In the genomic region with DNA sequence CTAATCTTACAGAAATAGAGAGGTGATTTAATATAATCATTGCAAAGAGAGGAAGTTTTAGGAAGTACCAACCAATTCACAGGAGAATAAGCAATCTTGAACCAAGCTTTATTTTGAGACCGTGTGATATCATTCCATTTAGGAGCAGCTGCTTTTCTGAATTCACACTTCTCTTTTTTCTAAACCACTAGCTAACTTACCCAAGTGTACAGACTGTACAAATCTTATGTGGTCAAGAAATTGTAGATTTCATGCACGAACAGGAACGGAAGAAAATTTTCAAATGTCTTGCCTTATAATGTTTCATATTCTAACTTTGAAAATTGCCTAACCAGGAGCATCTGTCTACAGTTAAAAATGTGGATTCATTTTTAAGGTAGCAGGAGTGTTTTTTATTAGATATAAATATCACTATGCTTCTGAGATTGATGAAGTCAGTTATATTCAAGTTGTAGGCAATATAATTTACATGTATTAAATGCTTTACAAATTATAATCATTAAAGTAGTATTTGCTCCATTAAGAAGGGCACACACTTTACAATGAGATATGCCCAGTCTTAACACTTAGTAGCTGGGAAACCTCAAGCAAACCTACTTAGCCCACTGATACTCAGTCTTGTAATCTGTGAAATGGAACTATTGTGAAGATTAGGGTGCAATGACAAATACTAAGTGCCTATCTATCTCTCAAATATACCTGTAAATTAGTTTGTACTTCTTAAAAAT, we compare ENCODE assay signal across 11 cellular contexts.
DNase-seq lines count a peak whose midpoint lies in the region; ATAC-seq and TF ChIP-seq lines count a peak whose summit lies in the region.
"Had no signal": no experiment of that assay in that cellular context is flagged by ENCODE, and none has a peak within 500 bp of the region (broad histone marks: within the 10 kb centered on the region; RNA-seq: fewer than 3 reads in every experiment).

No MANE protein-coding gene starts in this region.

- POLR2A ChIA-PET in naive thymus-derived CD8-positive, alpha-beta T cell (lab: Charles Lee), result no interaction called here
- POLR2A ChIA-PET in HEK293T (lab: Yijun Ruan, JAX), result no interaction called here

- H3K4me3 ChIP-seq in heart left ventricle (no peak overlapping the region), right atrium auricular region (no peak overlapping the region)
- H3K4me3 ChIP-seq: A549 had no signal

- H3K4me1 Mint-ChIP-seq in naive thymus-derived CD8-positive, alpha-beta T cell, result peaks cover 3 to 22% (median 4%) of the 10 kb centered on the region in 4 donors

- peaks cover 0 to 9% (median 0%) of the 10 kb centered on the region in 9 donors for H3K9me3 Mint-ChIP-seq in naive thymus-derived CD8-positive, alpha-beta T cell

- TF ChIP-seq CTCF in heart left ventricle (IDR thresholded peaks at IDR 0.05), result no peak
- TF ChIP-seq CTCF in right atrium auricular region (IDR thresholded peaks at IDR 0.05), result no peak

- H3K9me3 ChIP-seq in heart left ventricle (no peaks in the 10 kb centered on the region), right atrium auricular region (no peaks in the 10 kb centered on the region)
- H3K9me3 ChIP-seq: A549 had no signal

- no peaks in the 10 kb centered on the region for H3K27me3 Mint-ChIP-seq in naive thymus-derived CD8-positive, alpha-beta T cell

- 53 to 61% (median 59%) methylated on average over 3 of the region's 3 CpGs for WGBS in heart left ventricle, 4 donors

- intact Hi-C loops in heart left ventricle (cut with DNase I), result no loop called here

- peak overlapping the region in 1 of 10 donors; percentile 48 for H3K4me3 Mint-ChIP-seq in naive thymus-derived CD8-positive, alpha-beta T cell

- H3K27ac Mint-ChIP-seq in naive thymus-derived CD8-positive, alpha-beta T cell, result peak overlapping the region in 1 of 10 donors; percentile 58

- peak overlapping the region in 1 of 12 donors; percentile 64 for H3K27ac ChIP-seq in heart left ventricle
- H3K27ac ChIP-seq in right atrium auricular region, result no peak overlapping the region
- H3K27ac ChIP-seq: A549 had no signal

- TF ChIP-seq POLR2A in heart left ventricle (IDR thresholded peaks at IDR 0.05), result no peak

- H3K27me3 ChIP-seq in heart left ventricle (no peaks in the 10 kb centered on the region), right atrium auricular region (no peaks in the 10 kb centered on the region)

- no peak for DNase-seq in heart left ventricle
- no peak for DNase-seq in right atrium auricular region (ENCODE audit: low spot score)
- peak; percentile 88 for DNase-seq in SKM-1 (lab: John Stamatoyannopoulos, UW; ENCODE audit: unreplicated experiment)
- no peak for DNase-seq in activated naive CD4-positive, alpha-beta T cell treated with Interleukin-2 at 50 U/mL for 16 hours
- DNase-seq in nucleus accumbens (lab: John Stamatoyannopoulos, UW), result no peak
- DNase-seq in naive thymus-derived CD8-positive, alpha-beta T cell, result no peak
- DNase-seq in HEK293T (ENCODE audit: extremely low spot score), result no peak
- DNase-seq: dermis blood vessel endothelial cell had no signal

- no peaks in the 10 kb centered on the region for H3K36me3 Mint-ChIP-seq in naive thymus-derived CD8-positive, alpha-beta T cell

- H3K36me3 ChIP-seq in heart left ventricle (no peaks in the 10 kb centered on the region), right atrium auricular region (no peaks in the 10 kb centered on the region)

- H3K4me1 ChIP-seq in heart left ventricle (peaks cover 0 to 28% (median 0%) of the 10 kb centered on the region in 12 donors), right atrium auricular region (no peaks in the 10 kb centered on the region)
- H3K4me1 ChIP-seq: A549 had no signal

- ATAC-seq in heart left ventricle (peak in 3 of 4 donors; percentile 43 to 68 (median 52)), HG03060 (IDR thresholded peaks at IDR 0.05; ENCODE audit: low read depth, unreplicated experiment) (peak; percentile 80)
- no peak for ATAC-seq in naive thymus-derived CD8-positive, alpha-beta T cell
- ATAC-seq: A549, left lobe of liver had no signal

- CTCF ChIA-PET in HEK293T (lab: Yijun Ruan, JAX), result interaction anchor here (0.6 kb wide), 1 partner anchor 12 kb away, joined by 3 read pairs; no protein-coding TSS in a partner anchor

TF ChIP-seq in HEK293T, 16 proteins besides CTCF, POLR2A, EP300 and RAD21:
- TF ChIP-seq TARDBP (IDR thresholded peaks at IDR 0.05) (no peak), NFRKB (IDR thresholded peaks at IDR 0.05) (no peak), FOXA1 (IDR thresholded peaks at IDR 0.05) (no peak), ZNF384 (IDR thresholded peaks at IDR 0.05) (no peak), BHLHE40 (IDR thresholded peaks at IDR 0.05; ENCODE audit: borderline replicate concordance) (no peak), FOXK2 (IDR thresholded peaks at IDR 0.05) (no peak), ELF4 (IDR thresholded peaks at IDR 0.05) (no peak), SUZ12 (IDR thresholded peaks at IDR 0.05) (no peak), PKNOX1 (IDR thresholded peaks at IDR 0.05) (no peak), ARNT (IDR thresholded peaks at IDR 0.05) (no peak), FOXM1 (IDR thresholded peaks at IDR 0.05; ENCODE audit: borderline replicate concordance) (no peak), SP1 (IDR thresholded peaks at IDR 0.05) (no peak), L3MBTL2 (conservative IDR thresholded peaks at IDR 0.05) (no peak), CTBP1 (IDR thresholded peaks at IDR 0.05; ENCODE audit: borderline replicate concordance) (no peak), LEF1 (IDR thresholded peaks at IDR 0.05; ENCODE audit: borderline replicate concordance) (no peak), HDGF (IDR thresholded peaks at IDR 0.05; ENCODE audit: borderline replicate concordance) (no peak)
TF ChIP-seq in HEK293T: peak in this region for 0.

Comparison
In these comparisons a context has a peak if more than half of its experiments do, and no peak if none do; other contexts are left out.
1. ATAC-seq: peak in heart left ventricle (3 of 4) and HG03060 (single experiment); none in naive thymus-derived CD8-positive, alpha-beta T cell (0 of 2).